Comparison of ENCODE assay signal across 15 cellular contexts in genomic region chr3:59867185-59868002, GRCh38.
"Had no signal": no experiment of that assay in that cellular context is flagged by ENCODE, and none has a peak within 500 bp of the region (broad histone marks: within the 10 kb centered on the region; RNA-seq: fewer than 3 reads in every experiment).

No MANE protein-coding gene starts in this region.

- H3K27me3 Mint-ChIP-seq: activated CD8-positive, alpha-beta memory T cell treated with anti-CD3 and anti-CD28 coated beads, Interleukin-2, amount 10 ng/mL, durations not matched to agents 7 days and 5 days had no signal

- H3K36me3 Mint-ChIP-seq: memory B cell had no signal

- H3K27me3 ChIP-seq: left lung, pancreas, SJCRH30 had no signal

- H3K36me3 ChIP-seq: left lung, pancreas, SJCRH30 had no signal

- H3K27ac ChIP-seq: left lung, pancreas, SJCRH30 had no signal

- H3K9me3 ChIP-seq: left lung, pancreas, SJCRH30 had no signal

- DNase-seq: activated CD4-positive, alpha-beta T cell treated with anti-CD3 and anti-CD28 coated beads for 4 hours; activated CD8-positive, alpha-beta memory T cell treated with anti-CD3 and anti-CD28 coated beads, Interleukin-2, amount 10 ng/mL, durations not matched to agents 7 days and 5 days; activated effector memory CD4-positive, alpha-beta T cell treated with Interleukin-2 at 50 U/mL for 16 hours; amniotic stem cell; dermis blood vessel endothelial cell; erythroblast; left lung; pancreas; SJCRH30; stimulated activated CD4-positive, alpha-beta T cell treated with anti-CD3 and anti-CD28 coated beads, Interleukin-2, amount 100 ng/mL, for 48 hours; SW 1271; T-helper 9 cell had no signal

- H3K4me1 ChIP-seq: left lung, pancreas, SJCRH30 had no signal

- FAIRE-seq: keratinocyte, pancreas had no signal

- H3K27ac Mint-ChIP-seq: activated CD8-positive, alpha-beta memory T cell treated with anti-CD3 and anti-CD28 coated beads, Interleukin-2, amount 10 ng/mL, durations not matched to agents 7 days and 5 days; memory B cell had no signal

- H3K4me3 Mint-ChIP-seq: activated CD8-positive, alpha-beta memory T cell treated with anti-CD3 and anti-CD28 coated beads, Interleukin-2, amount 10 ng/mL, durations not matched to agents 7 days and 5 days; memory B cell; neural crest cell had no signal

- H3K9me3 Mint-ChIP-seq: memory B cell had no signal

- ATAC-seq: activated CD8-positive, alpha-beta memory T cell treated with anti-CD3 and anti-CD28 coated beads, Interleukin-2, amount 10 ng/mL, durations not matched to agents 7 days and 5 days; left lung; pancreas had no signal

- H3K4me3 ChIP-seq: left lung, pancreas, SJCRH30 had no signal
